In the genomic region with DNA sequence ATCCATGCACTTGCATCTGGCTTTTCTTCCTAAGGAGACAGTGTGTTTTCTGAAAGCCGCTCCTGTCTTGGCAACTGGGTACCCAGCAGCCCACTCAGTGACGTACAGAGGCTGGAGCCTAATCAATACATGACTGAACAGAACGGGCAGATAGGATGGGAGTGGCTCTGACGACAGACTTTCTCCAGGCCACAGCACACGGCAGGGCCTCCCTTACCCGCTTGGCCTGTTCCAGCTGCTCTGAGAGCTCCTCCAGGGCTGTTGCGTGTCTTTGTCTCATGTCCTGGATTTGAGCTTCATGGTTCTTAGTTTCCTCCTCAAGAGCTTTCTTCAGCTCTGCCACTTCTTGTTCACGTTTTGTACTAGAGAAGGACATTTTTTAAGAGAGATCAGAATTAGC, we compare ENCODE assay signal across 1 cellular context.
TF ChIP-seq lines count a peak whose summit lies in the region.

No MANE protein-coding gene starts in this region.

TF ChIP-seq in GM23338, 12 proteins besides CTCF, POLR2A, EP300 and RAD21 (continued from another document):
- TF ChIP-seq, protein P1, sequence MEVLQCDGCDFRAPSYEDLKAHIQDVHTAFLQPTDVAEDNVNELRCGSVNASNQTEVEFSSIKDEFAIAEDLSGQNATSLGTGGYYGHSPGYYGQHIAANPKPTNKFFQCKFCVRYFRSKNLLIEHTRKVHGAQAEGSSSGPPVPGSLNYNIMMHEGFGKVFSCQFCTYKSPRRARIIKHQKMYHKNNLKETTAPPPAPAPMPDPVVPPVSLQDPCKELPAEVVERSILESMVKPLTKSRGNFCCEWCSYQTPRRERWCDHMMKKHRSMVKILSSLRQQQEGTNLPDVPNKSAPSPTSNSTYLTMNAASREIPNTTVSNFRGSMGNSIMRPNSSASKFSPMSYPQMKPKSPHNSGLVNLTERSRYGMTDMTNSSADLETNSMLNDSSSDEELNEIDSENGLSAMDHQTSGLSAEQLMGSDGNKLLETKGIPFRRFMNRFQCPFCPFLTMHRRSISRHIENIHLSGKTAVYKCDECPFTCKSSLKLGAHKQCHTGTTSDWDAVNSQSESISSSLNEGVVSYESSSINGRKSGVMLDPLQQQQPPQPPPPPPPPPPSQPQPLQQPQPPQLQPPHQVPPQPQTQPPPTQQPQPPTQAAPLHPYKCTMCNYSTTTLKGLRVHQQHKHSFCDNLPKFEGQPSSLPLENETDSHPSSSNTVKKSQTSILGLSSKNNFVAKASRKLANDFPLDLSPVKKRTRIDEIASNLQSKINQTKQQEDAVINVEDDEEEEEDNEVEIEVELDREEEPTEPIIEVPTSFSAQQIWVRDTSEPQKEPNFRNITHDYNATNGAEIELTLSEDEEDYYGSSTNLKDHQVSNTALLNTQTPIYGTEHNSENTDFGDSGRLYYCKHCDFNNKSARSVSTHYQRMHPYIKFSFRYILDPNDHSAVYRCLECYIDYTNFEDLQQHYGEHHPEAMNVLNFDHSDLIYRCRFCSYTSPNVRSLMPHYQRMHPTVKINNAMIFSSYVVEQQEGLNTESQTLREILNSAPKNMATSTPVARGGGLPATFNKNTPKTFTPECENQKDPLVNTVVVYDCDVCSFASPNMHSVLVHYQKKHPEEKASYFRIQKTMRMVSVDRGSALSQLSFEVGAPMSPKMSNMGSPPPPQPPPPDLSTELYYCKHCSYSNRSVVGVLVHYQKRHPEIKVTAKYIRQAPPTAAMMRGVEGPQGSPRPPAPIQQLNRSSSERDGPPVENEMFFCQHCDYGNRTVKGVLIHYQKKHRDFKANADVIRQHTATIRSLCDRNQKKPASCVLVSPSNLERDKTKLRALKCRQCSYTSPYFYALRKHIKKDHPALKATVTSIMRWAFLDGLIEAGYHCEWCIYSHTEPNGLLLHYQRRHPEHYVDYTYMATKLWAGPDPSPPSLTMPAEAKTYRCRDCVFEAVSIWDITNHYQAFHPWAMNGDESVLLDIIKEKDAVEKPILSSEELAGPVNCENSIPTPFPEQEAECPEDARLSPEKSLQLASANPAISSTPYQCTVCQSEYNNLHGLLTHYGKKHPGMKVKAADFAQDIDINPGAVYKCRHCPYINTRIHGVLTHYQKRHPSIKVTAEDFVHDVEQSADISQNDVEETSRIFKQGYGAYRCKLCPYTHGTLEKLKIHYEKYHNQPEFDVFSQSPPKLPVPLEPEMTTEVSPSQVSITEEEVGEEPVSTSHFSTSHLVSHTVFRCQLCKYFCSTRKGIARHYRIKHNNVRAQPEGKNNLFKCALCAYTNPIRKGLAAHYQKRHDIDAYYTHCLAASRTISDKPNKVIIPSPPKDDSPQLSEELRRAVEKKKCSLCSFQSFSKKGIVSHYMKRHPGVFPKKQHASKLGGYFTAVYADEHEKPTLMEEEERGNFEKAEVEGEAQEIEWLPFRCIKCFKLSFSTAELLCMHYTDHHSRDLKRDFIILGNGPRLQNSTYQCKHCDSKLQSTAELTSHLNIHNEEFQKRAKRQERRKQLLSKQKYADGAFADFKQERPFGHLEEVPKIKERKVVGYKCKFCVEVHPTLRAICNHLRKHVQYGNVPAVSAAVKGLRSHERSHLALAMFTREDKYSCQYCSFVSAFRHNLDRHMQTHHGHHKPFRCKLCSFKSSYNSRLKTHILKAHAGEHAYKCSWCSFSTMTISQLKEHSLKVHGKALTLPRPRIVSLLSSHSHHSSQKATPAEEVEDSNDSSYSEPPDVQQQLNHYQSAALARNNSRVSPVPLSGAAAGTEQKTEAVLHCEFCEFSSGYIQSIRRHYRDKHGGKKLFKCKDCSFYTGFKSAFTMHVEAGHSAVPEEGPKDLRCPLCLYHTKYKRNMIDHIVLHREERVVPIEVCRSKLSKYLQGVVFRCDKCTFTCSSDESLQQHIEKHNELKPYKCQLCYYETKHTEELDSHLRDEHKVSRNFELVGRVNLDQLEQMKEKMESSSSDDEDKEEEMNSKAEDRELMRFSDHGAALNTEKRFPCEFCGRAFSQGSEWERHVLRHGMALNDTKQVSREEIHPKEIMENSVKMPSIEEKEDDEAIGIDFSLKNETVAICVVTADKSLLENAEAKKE (CRISPR knock-in tag; IDR thresholded peaks at IDR 0.05): no peak
- TF ChIP-seq EZH2 (IDR thresholded peaks at IDR 0.05; ENCODE audit: low read depth, unreplicated experiment) (no peak), REST (IDR thresholded peaks at IDR 0.05; ENCODE audit: unreplicated experiment) (no peak), EZH2phosphoT487 (IDR thresholded peaks at IDR 0.05; ENCODE audit: unreplicated experiment) (no peak), STAT1 (IDR thresholded peaks at IDR 0.05; ENCODE audit: unreplicated experiment) (no peak), POLR2AphosphoS5 (IDR thresholded peaks at IDR 0.05; ENCODE audit: low read depth) (no peak), CREB1 (CRISPR knock-in tag; IDR thresholded peaks at IDR 0.05; ENCODE audit: low read depth) (no peak), ZNF331 (CRISPR knock-in tag; IDR thresholded peaks at IDR 0.05; ENCODE audit: low read depth) (no peak), NANOG (IDR thresholded peaks at IDR 0.05; ENCODE audit: borderline replicate concordance) (no peak)
